Comparison of ENCODE assay signal across 10 cellular contexts in the genomic region with DNA sequence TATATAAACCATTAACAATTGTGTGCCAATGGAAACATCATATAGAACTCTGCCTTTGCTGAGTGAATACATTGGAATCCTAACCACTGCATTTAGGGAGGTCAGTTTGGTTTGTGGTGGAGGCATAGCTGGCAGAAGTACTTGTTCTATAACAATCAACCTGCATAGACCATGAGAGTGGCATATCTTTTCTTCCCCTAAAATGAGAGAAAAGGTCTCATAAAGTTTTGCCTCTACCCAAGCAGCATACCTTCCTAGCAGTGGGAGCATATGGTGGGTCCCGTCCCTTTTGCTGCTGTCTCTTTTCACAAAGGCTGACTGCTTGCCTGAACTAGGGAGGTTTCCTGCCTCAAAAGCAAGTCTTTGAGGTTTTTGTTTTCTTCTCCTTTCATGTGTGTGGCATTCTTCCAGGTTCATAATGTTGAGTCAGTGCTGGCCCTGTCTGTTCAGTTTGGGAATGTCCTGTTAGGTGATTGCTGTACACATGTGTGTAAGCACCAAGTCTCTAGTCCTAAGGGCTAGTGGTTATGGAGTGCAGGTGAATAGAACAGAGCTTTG.
DNase-seq lines count a peak whose midpoint lies in the region; ATAC-seq, FAIRE-seq and TF ChIP-seq lines count a peak whose summit lies in the region.
"Had no signal": no experiment of that assay in that cellular context is flagged by ENCODE, and none has a peak within 500 bp of the region (broad histone marks: within the 10 kb centered on the region; RNA-seq: fewer than 3 reads in every experiment).

No MANE protein-coding gene starts in this region.

- H3K36me3 Mint-ChIP-seq in activated naive CD4-positive, alpha-beta T cell treated with anti-CD3 and anti-CD28 coated beads, Interleukin-2, amount 50 U/mL, for 24 hours, result no peaks in the 10 kb centered on the region

- no peaks in the 10 kb centered on the region for H4K20me1 ChIP-seq in endothelial cell of umbilical vein (replicated peaks; ENCODE audit: control insufficient read depth, extremely low read depth, insufficient read depth, low read length)
- no peaks in the 10 kb centered on the region for H4K20me1 ChIP-seq in smooth muscle cell (ENCODE audit: low read depth)

- H3K4me2 ChIP-seq in endothelial cell of umbilical vein (ENCODE audit: insufficient read depth, low read length) (no peak overlapping the region), smooth muscle cell (peak overlapping the region; percentile 71)

- H3K9me3 ChIP-seq in SJSA1 (replicated peaks), result no peaks in the 10 kb centered on the region
- no peaks in the 10 kb centered on the region for H3K9me3 ChIP-seq in endothelial cell of umbilical vein (replicated peaks; ENCODE audit: control insufficient read depth, insufficient read depth, low read length)
- no peaks in the 10 kb centered on the region for H3K9me3 ChIP-seq in smooth muscle cell (replicated peaks; ENCODE audit: low read depth)
- H3K9me3 ChIP-seq: BE2C had no signal

- H3K4me1 ChIP-seq in SJSA1 (replicated peaks) (peaks cover 45% of the 10 kb centered on the region), endothelial cell of umbilical vein (ENCODE audit: control insufficient read depth, extremely low read depth, insufficient read depth, low read length) (peaks cover 29% of the 10 kb centered on the region), smooth muscle cell (ENCODE audit: low read depth) (peaks cover 30% of the 10 kb centered on the region)
- H3K4me1 ChIP-seq: BE2C had no signal

- no peak for TF ChIP-seq POLR2A in endothelial cell of umbilical vein (IDR thresholded peaks at IDR 0.05; ENCODE audit: low read depth, low read length)

- ATAC-seq in HG03039 (IDR thresholded peaks at IDR 0.05; ENCODE audit: unreplicated experiment), result no peak

- WGBS in smooth muscle cell (ENCODE audit: low lambda C conversion rate), result 63% methylated on average over 1 of the region's 1 CpG

- H3F3A ChIP-seq in smooth muscle cell (ENCODE audit: low read depth), result peaks cover 52% of the 10 kb centered on the region

- H3K27me3 Mint-ChIP-seq in activated naive CD4-positive, alpha-beta T cell treated with anti-CD3 and anti-CD28 coated beads, Interleukin-2, amount 50 U/mL, for 24 hours, result no peaks in the 10 kb centered on the region

- no peak overlapping the region for H3K27ac Mint-ChIP-seq in activated naive CD4-positive, alpha-beta T cell treated with anti-CD3 and anti-CD28 coated beads, Interleukin-2, amount 50 U/mL, for 24 hours

- H3K27ac ChIP-seq in SJSA1 (peak overlapping the region; percentile 89), endothelial cell of umbilical vein (ENCODE audit: insufficient read depth, low read depth, low read length) (no peak overlapping the region), smooth muscle cell (ENCODE audit: low read depth) (peak overlapping the region; percentile 92)

- no TSS peak for BruUV-seq in endothelial cell of umbilical vein (replicated peaks; lab: Mats Ljungman, UMichigan)

- intact Hi-C loops in endothelial cell of umbilical vein (cut with micrococcal nuclease), result no loop called here

- H2AFZ ChIP-seq in endothelial cell of umbilical vein (ENCODE audit: low read depth, low read length), result peak overlapping the region; percentile 14
- H2AFZ ChIP-seq in smooth muscle cell (ENCODE audit: low read depth), result no peak overlapping the region

- no peak for DNase-seq in activated naive CD4-positive, alpha-beta T cell treated with anti-CD3 and anti-CD28 coated beads, Interleukin-2, amount 50 U/mL, for 16 hours
- DNase-seq in SJSA1 (ENCODE audit: low read depth in 1 of 2, low spot score in 2 of 2) (peak; percentile 59 to 88), endothelial cell of umbilical vein (ENCODE audit: low read depth, low spot score) (peak; percentile 65), smooth muscle cell (lab: John Stamatoyannopoulos, UW; ENCODE audit: unreplicated experiment) (no peak), NCI-H748 treated with DMSO at 0.1 percent for 48 hours (lab: John Stamatoyannopoulos, UW) (no peak)
- no peak for DNase-seq in stimulated activated CD8-positive, alpha-beta memory T cell treated with anti-CD3 and anti-CD28 coated beads, Interleukin-4, amount 100 ng/mL, for 48 hours
- DNase-seq: aorta, BE2C had no signal

- H3K9me3 Mint-ChIP-seq in activated naive CD4-positive, alpha-beta T cell treated with anti-CD3 and anti-CD28 coated beads, Interleukin-2, amount 50 U/mL, for 24 hours, result no peaks in the 10 kb centered on the region

- H3K4me3 ChIP-seq in SJSA1 (no peak overlapping the region), endothelial cell of umbilical vein (replicated peaks in 1 of 3; ENCODE audit: insufficient read depth in 1 of 3, low read depth in 1 of 3, low read length in 3 of 3) (no peak overlapping the region), smooth muscle cell (no peak overlapping the region)

- H3K79me2 ChIP-seq in endothelial cell of umbilical vein (ENCODE audit: control insufficient read depth, insufficient read depth, low read length) (no peaks in the 10 kb centered on the region), smooth muscle cell (ENCODE audit: low read depth) (peaks cover 25% of the 10 kb centered on the region)

- H3K27me3 ChIP-seq in SJSA1 (replicated peaks), result no peaks in the 10 kb centered on the region
- no peaks in the 10 kb centered on the region for H3K27me3 ChIP-seq in endothelial cell of umbilical vein (ENCODE audit: control insufficient read depth in 2 of 2, insufficient read depth in 2 of 2, low read length in 2 of 2)
- no peaks in the 10 kb centered on the region for H3K27me3 ChIP-seq in smooth muscle cell (ENCODE audit: low read depth)

- TF ChIP-seq CTCF in endothelial cell of umbilical vein (IDR thresholded peaks at IDR 0.05; ENCODE audit: extremely low read depth in 1 of 2, insufficient read depth in 1 of 2, low read depth in 1 of 2, low read length in 2 of 2) (no peak), smooth muscle cell (IDR thresholded peaks at IDR 0.05; ENCODE audit: borderline replicate concordance, insufficient read depth, poor library complexity, severe bottlenecking) (no peak)

- dilution Hi-C loops in endothelial cell of umbilical vein (cut with MboI; ENCODE audit: extremely low pct_ligation_motif_present, low sequenced_read_pairs), result no loop called here

- H3K9me1 ChIP-seq in endothelial cell of umbilical vein (replicated peaks; ENCODE audit: control insufficient read depth, extremely low read depth, insufficient read depth, low read length), result no peaks in the 10 kb centered on the region

- peak overlapping the region; percentile 9 for H3K4me3 Mint-ChIP-seq in activated naive CD4-positive, alpha-beta T cell treated with anti-CD3 and anti-CD28 coated beads, Interleukin-2, amount 50 U/mL, for 24 hours

- CTCF ChIA-PET in endothelial cell of umbilical vein (lab: Charles Lee), result interaction anchor here (1.2 kb wide), 1 partner anchor 276 kb away, joined by 3 read pairs; no protein-coding TSS in a partner anchor

- FAIRE-seq in endothelial cell of umbilical vein (lab: Jason Lieb, UNC), result peak; percentile 70

- no peak overlapping the region for H3K9ac ChIP-seq in endothelial cell of umbilical vein (replicated peaks; ENCODE audit: extremely low read depth, insufficient read depth, low read length)
- no peak overlapping the region for H3K9ac ChIP-seq in smooth muscle cell (ENCODE audit: low read depth)

- POLR2A ChIA-PET in endothelial cell of umbilical vein (lab: Charles Lee), result no interaction called here

- peaks cover 84% of the 10 kb centered on the region for H3K36me3 ChIP-seq in SJSA1
- H3K36me3 ChIP-seq in endothelial cell of umbilical vein (ENCODE audit: control insufficient read depth in 2 of 2, extremely low read depth in 1 of 2, insufficient read depth in 2 of 2, low read length in 2 of 2), result no peaks in the 10 kb centered on the region
- no peaks in the 10 kb centered on the region for H3K36me3 ChIP-seq in smooth muscle cell (ENCODE audit: low read depth)
- H3K36me3 ChIP-seq: BE2C had no signal

- H3K4me1 Mint-ChIP-seq in activated naive CD4-positive, alpha-beta T cell treated with anti-CD3 and anti-CD28 coated beads, Interleukin-2, amount 50 U/mL, for 24 hours, result peaks cover 52% of the 10 kb centered on the region

TF ChIP-seq in endothelial cell of umbilical vein, 7 proteins besides CTCF, POLR2A, EP300 and RAD21:
- TF ChIP-seq EZH2 (IDR thresholded peaks at IDR 0.05; ENCODE audit: borderline replicate concordance, low read depth, low read length, severe bottlenecking) (no peak), GATA2 (IDR thresholded peaks at IDR 0.05; ENCODE audit: insufficient read depth, insufficient read length, low read depth, low read length) (no peak), MAX (IDR thresholded peaks at IDR 0.05; ENCODE audit: insufficient read depth, insufficient read length) (no peak), POLR2AphosphoS5 (IDR thresholded peaks at IDR 0.05; ENCODE audit: insufficient read depth, low read depth, low read length) (no peak), JUN (IDR thresholded peaks at IDR 0.05; ENCODE audit: borderline replicate concordance, insufficient read depth, insufficient read length, low read depth) (no peak), MYC (IDR thresholded peaks at IDR 0.05; ENCODE audit: low read depth, low read length) (no peak), FOS (IDR thresholded peaks at IDR 0.05; ENCODE audit: borderline replicate concordance, insufficient read depth, low read length) (no peak)

Comparison
In these comparisons a context has a peak if more than half of its experiments do, and no peak if none do; other contexts are left out.
1. DNase-seq: peak in SJSA1 (2 of 2) and endothelial cell of umbilical vein (single experiment); none in activated naive CD4-positive, alpha-beta T cell treated with anti-CD3 and anti-CD28 coated beads, Interleukin-2, amount 50 U/mL, for 16 hours (single experiment), smooth muscle cell (single experiment), stimulated activated CD8-positive, alpha-beta memory T cell treated with anti-CD3 and anti-CD28 coated beads, Interleukin-4, amount 100 ng/mL, for 48 hours (single experiment) and NCI-H748 treated with DMSO at 0.1 percent for 48 hours (single experiment).